2 cellular contexts compared by ENCODE assay signal in genomic region chr10:69047111-69047837, GRCh38.
TF ChIP-seq lines count a peak whose summit lies in the region.

No MANE protein-coding gene starts in this region.

TF ChIP-seq in HepG2, 621 proteins besides CTCF, POLR2A, EP300 and RAD21:
- TF ChIP-seq ZNF772 (CRISPR knock-in tag; IDR thresholded peaks at IDR 0.05) (no peak), CHD4 (IDR thresholded peaks at IDR 0.05; ENCODE audit: borderline replicate concordance, low read length) (no peak), ZNF180 (CRISPR knock-in tag; IDR thresholded peaks at IDR 0.05; ENCODE audit: borderline replicate concordance, low read depth) (no peak), PREB (CRISPR knock-in tag; IDR thresholded peaks at IDR 0.05) (no peak), MTA3 (CRISPR knock-in tag; IDR thresholded peaks at IDR 0.05) (no peak), ATF3 (CRISPR knock-in tag; IDR thresholded peaks at IDR 0.05) (no peak), ZNF800 (CRISPR knock-in tag; IDR thresholded peaks at IDR 0.05) (no peak), CEBPZ (IDR thresholded peaks at IDR 0.05; ENCODE audit: low read length) (no peak), ZNF879 (CRISPR knock-in tag; IDR thresholded peaks at IDR 0.05) (no peak), ZKSCAN5 (CRISPR knock-in tag; IDR thresholded peaks at IDR 0.05) (no peak)

TF ChIP-seq in GM12878, 131 proteins besides CTCF, POLR2A, EP300 and RAD21:
- no peak for TF ChIP-seq SMC3 (IDR thresholded peaks at IDR 0.05; ENCODE audit: borderline replicate concordance, low read length)
- TF ChIP-seq STAT3 (IDR thresholded peaks at IDR 0.05; ENCODE audit: low read depth, low read length): no peak
- TF ChIP-seq BRCA1 (IDR thresholded peaks at IDR 0.05; ENCODE audit: low read depth, low read length): no peak
- no peak for TF ChIP-seq KAT2A (conservative IDR thresholded peaks at IDR 0.05; ENCODE audit: control insufficient read depth, low read depth, low read length)
- no peak for TF ChIP-seq IKZF2 (IDR thresholded peaks at IDR 0.05)
- no peak for TF ChIP-seq HSF1 (IDR thresholded peaks at IDR 0.05; ENCODE audit: low read depth, low read length)
- TF ChIP-seq MYC (IDR thresholded peaks at IDR 0.05; ENCODE audit: insufficient read depth, insufficient read length, insufficient replicate concordance, low read length, severe bottlenecking): no peak
- TF ChIP-seq PAX5 (IDR thresholded peaks at IDR 0.05; ENCODE audit: borderline replicate concordance, low read depth, low read length): no peak
- TF ChIP-seq ATF2 (IDR thresholded peaks at IDR 0.05; ENCODE audit: low read length): no peak
- no peak for TF ChIP-seq TCF12 (IDR thresholded peaks at IDR 0.05; ENCODE audit: low read depth, low read length)
- no peak for TF ChIP-seq NBN (IDR thresholded peaks at IDR 0.05)
- TF ChIP-seq E2F8 (IDR thresholded peaks at IDR 0.05; ENCODE audit: low read depth, partially characterized antibody): no peak
- TF ChIP-seq FOXK2 (IDR thresholded peaks at IDR 0.05): no peak
- no peak for TF ChIP-seq GATAD2B (conservative IDR thresholded peaks at IDR 0.05; ENCODE audit: low read depth)
- TF ChIP-seq IRF5 (IDR thresholded peaks at IDR 0.05; ENCODE audit: borderline replicate concordance): no peak
- TF ChIP-seq IKZF1 (conservative IDR thresholded peaks at IDR 0.05): no peak
- TF ChIP-seq TCF7 (IDR thresholded peaks at IDR 0.05; ENCODE audit: borderline replicate concordance): no peak
- no peak for TF ChIP-seq MYB (IDR thresholded peaks at IDR 0.05; ENCODE audit: borderline replicate concordance, low read depth, low read length)
